In genomic region chr2:27795093-27795834, GRCh38 we compare ENCODE assay signal across 13 cellular contexts. TPM values are rescaled to one million over a fixed set of nuclear protein-coding genes. Genes with fewer than 3 reads are reported as not detected.
A peak's percentile ranks its signal among the peaks of the same experiment; 100 is the strongest.
DNase-seq lines count a peak whose midpoint lies in the region; ATAC-seq and TF ChIP-seq lines count a peak whose summit lies in the region.
"Had no signal": no experiment of that assay in that cellular context is flagged by ENCODE, and none has a peak within 500 bp of the region (broad histone marks: within the 10 kb centered on the region; RNA-seq: fewer than 3 reads in every experiment).

No MANE protein-coding gene starts in this region.

- no peaks in the 10 kb centered on the region for H3K27me3 ChIP-seq in BLaER1 treated with 17β-estradiol and CSF1 and Interleukin-3, amounts not matched to agents 10 nM and 100 nM
- no peaks in the 10 kb centered on the region for H3K27me3 ChIP-seq in left lung
- H3K27me3 ChIP-seq in rectal smooth muscle tissue (ENCODE audit: control insufficient read depth, insufficient read depth, low read length) = no peaks in the 10 kb centered on the region

- H3K9me3 ChIP-seq in BLaER1 treated with 17β-estradiol and CSF1 and Interleukin-3, amounts not matched to agents 10 nM and 100 nM (replicated peaks in 1 of 11) = 0 out of 22 replicates have a peak, but pooled peaks cover 0 to 9% (median 0%) of the 10 kb centered on the region in 11 experiments
- H3K9me3 ChIP-seq in left lung = no peaks in the 10 kb centered on the region

- no peak overlapping the region; a peak in 1 of 20 replicates for H3K4me3 ChIP-seq in BLaER1 treated with 17β-estradiol and CSF1 and Interleukin-3, amounts not matched to agents 10 nM and 100 nM
- H3K4me3 ChIP-seq in left lung = no peak overlapping the region
- no peak overlapping the region for H3K4me3 ChIP-seq in rectal smooth muscle tissue (ENCODE audit: low read length)

- peak overlapping the region in 6 of 11 experiments; percentile 1 to 30 (median 10); a peak in 6 of 22 replicates for H3K9ac ChIP-seq in BLaER1 treated with 17β-estradiol and CSF1 and Interleukin-3, amounts not matched to agents 10 nM and 100 nM
- H3K9ac ChIP-seq in rectal smooth muscle tissue (ENCODE audit: low read length) = no peak overlapping the region

- H3K4me1 ChIP-seq in BLaER1 treated with 17β-estradiol and CSF1 and Interleukin-3, amounts not matched to agents 10 nM and 100 nM = peaks cover 0 to 77% (median 52%) of the 10 kb centered on the region in 10 experiments; a peak in 17 of 20 replicates
- peaks cover 27 to 48% of the 10 kb centered on the region in 2 donors for H3K4me1 ChIP-seq in left lung
- H3K4me1 ChIP-seq in rectal smooth muscle tissue (ENCODE audit: control insufficient read depth, insufficient read depth, low read length) = peaks cover 30% of the 10 kb centered on the region

- H3K27ac ChIP-seq in BLaER1 treated with 17β-estradiol and CSF1 and Interleukin-3, amounts not matched to agents 10 nM and 100 nM = peak overlapping the region in 10 of 11 experiments; percentile 0 to 70 (median 52); a peak in 16 of 22 replicates
- H3K27ac ChIP-seq in left lung (peak overlapping the region; percentile 66 to 68), rectal smooth muscle tissue (ENCODE audit: low read depth, low read length) (peak overlapping the region; percentile 78)

- H3K36me3 ChIP-seq in BLaER1 treated with 17β-estradiol and CSF1 and Interleukin-3, amounts not matched to agents 10 nM and 100 nM = no peaks in the 10 kb centered on the region
- H3K36me3 ChIP-seq in left lung = no peaks in the 10 kb centered on the region
- H3K36me3 ChIP-seq in rectal smooth muscle tissue (ENCODE audit: control insufficient read depth, insufficient read depth, low read length) = peaks cover 2% of the 10 kb centered on the region

- TF ChIP-seq CTCF in left lung (IDR thresholded peaks at IDR 0.05) = no peak

- peak overlapping the region in 9 of 11 experiments; percentile 39 to 88 (median 67); a peak in 17 of 22 replicates for H3K4me2 ChIP-seq in BLaER1 treated with 17β-estradiol and CSF1 and Interleukin-3, amounts not matched to agents 10 nM and 100 nM

- H4K20me1 ChIP-seq in BLaER1 treated with 17β-estradiol and CSF1 and Interleukin-3, amounts not matched to agents 10 nM and 100 nM = no peaks in the 10 kb centered on the region

- DNase-seq in RPMI7951 (ENCODE audit: low read depth) (peak; percentile 71), left lung (no peak), NCI-H187 (lab: John Stamatoyannopoulos, UW) (no peak), kidney glomerular epithelial cell (lab: John Stamatoyannopoulos, UW) (no peak)
- DNase-seq: activated CD4-positive, alpha-beta T cell treated with anti-CD3 and anti-CD28 coated beads for 1 hour; activated naive CD8-positive, alpha-beta T cell treated with anti-CD3 and anti-CD28 coated beads, Interleukin-2, amount 10 ng/mL, durations not matched to agents 7 days and 5 days; activated T-cell treated with anti-CD3 and anti-CD28 coated beads for 4 hours; NCI-H1092; T-helper 1 cell had no signal

- intact Hi-C loops in left lung (cut with DNase I) = no loop called here

- no peak for ATAC-seq in left lung
- ATAC-seq in GM18511 (IDR thresholded peaks at IDR 0.05; ENCODE audit: unreplicated experiment) = no peak
- no peak for ATAC-seq in HG03175 (IDR thresholded peaks at IDR 0.05; ENCODE audit: unreplicated experiment)

RNA-seq across cellular contexts. Expression of gene MRPL33, which starts 23.7 kb away (rescaled TPM):
- 335 and 349 TPM in 2 replicates for total RNA-seq in RPMI7951 (2014; rRNA removed; shearing (Covaris generic))
- 100 to 1,000 TPM in 1 of 2 donors, 10 to 100 TPM in 1; 75.2 to 110 TPM for total RNA-seq in left lung
